Comparison of ENCODE assay signal across 12 cellular contexts in the genomic region with DNA sequence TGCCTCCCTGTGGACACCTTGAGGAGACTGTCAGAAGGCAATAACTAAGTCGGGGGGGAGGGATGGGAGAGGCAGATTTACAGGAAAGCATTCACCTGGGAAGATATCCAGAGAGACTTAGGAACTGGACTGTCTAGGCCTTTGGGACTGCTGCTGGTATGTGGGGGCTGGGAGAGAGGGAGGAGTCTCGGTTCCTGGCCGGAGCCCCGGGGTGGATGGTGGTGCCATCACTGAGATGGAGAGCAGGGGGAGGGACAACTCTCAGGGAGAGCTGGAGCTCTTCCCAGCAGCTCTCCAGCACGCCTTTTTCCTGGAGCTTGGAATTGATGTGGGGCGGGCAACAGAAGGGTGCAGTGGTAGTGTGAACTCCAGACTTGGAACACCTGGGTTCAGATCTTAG. TPM values are rescaled to one million over a fixed set of nuclear protein-coding genes. Genes with fewer than 3 reads are reported as not detected.
DNase-seq lines count a peak whose midpoint lies in the region; ATAC-seq, FAIRE-seq and TF ChIP-seq lines count a peak whose summit lies in the region.
"Had no signal": no experiment of that assay in that cellular context is flagged by ENCODE, and none has a peak within 500 bp of the region (broad histone marks: within the 10 kb centered on the region; RNA-seq: fewer than 3 reads in every experiment).

No MANE protein-coding gene starts in this region.

- FAIRE-seq in A549 (lab: Jason Lieb, UNC): no peak
- FAIRE-seq: endometrium, TTC549 had no signal

- CTCF ChIA-PET in A549 (lab: Yijun Ruan, JAX): interaction anchor here (1.6 kb wide), 1 partner anchor 9 kb away, joined by 3 read pairs; no protein-coding TSS in a partner anchor

- peak overlapping the region; percentile 52 to 71; a peak in 4 of 6 replicates for H3K27ac ChIP-seq in A549
- peak overlapping the region; percentile 30 to 82 (median 78) for H3K27ac ChIP-seq in gastroesophageal sphincter

- peaks cover 2% of the 10 kb centered on the region for H3K27me3 Mint-ChIP-seq in nephron progenitor cell (ENCODE audit: low read depth, poor library complexity)

- no peak overlapping the region for H3K27ac Mint-ChIP-seq in nephron progenitor cell
- H3K27ac Mint-ChIP-seq: activated T-helper 17 cell treated with anti-CD3 and anti-CD28 coated beads, Interleukin-2, amount 50 U/mL, for 72 hours had no signal

- no peak overlapping the region for H3K4me3 Mint-ChIP-seq in nephron progenitor cell
- H3K4me3 Mint-ChIP-seq: activated T-helper 17 cell treated with anti-CD3 and anti-CD28 coated beads, Interleukin-2, amount 50 U/mL, for 72 hours; naive B cell had no signal

- TF ChIP-seq RAD21 in A549 (conservative IDR thresholded peaks at IDR 0.05 in 1 of 2, IDR thresholded peaks at IDR 0.05 in 1 of 2): no peak

- no peaks in the 10 kb centered on the region for H3K9me3 Mint-ChIP-seq in nephron progenitor cell
- H3K9me3 Mint-ChIP-seq: activated T-helper 17 cell treated with anti-CD3 and anti-CD28 coated beads, Interleukin-2, amount 50 U/mL, for 72 hours had no signal

- H3K27me3 ChIP-seq in gastroesophageal sphincter: no peaks in the 10 kb centered on the region

- peak overlapping the region; percentile 44 for H3K4me2 ChIP-seq in A549

- peaks cover 63% of the 10 kb centered on the region for H3K4me1 Mint-ChIP-seq in nephron progenitor cell

- H3K4me3 ChIP-seq in A549 (no peak overlapping the region), gastroesophageal sphincter (no peak overlapping the region)

- TF ChIP-seq POLR2A in A549 (IDR thresholded peaks at IDR 0.05; ENCODE audit: low read length) (no peak), gastroesophageal sphincter (IDR thresholded peaks at IDR 0.05) (no peak)

- 46% methylated on average over 5 of the region's 6 CpGs for WGBS in A549 (ENCODE audit: missing lambda C conversion rate)
- WGBS in gastroesophageal sphincter (ENCODE audit: low coverage in 1 of 2), 2 donors: 14 to 41% methylated on average over 5 of the region's 6 CpGs

- peak in 1 of 2 experiments; percentile 20 for DNase-seq in A549 (ENCODE audit: low read depth in 1 of 2, low spot score in 1 of 2)
- DNase-seq in NCI-H510A (lab: John Stamatoyannopoulos, UW): peak; percentile 89
- DNase-seq in nucleus accumbens (lab: John Stamatoyannopoulos, UW): peak in 53 of 56 donors; percentile 26 to 92 (median 80)
- DNase-seq in nephron progenitor cell: no peak
- no peak for DNase-seq in HCEC 1CT
- DNase-seq: naive B cell had no signal

- H3K4me1 ChIP-seq in A549 (peaks cover 53% of the 10 kb centered on the region), gastroesophageal sphincter (peaks cover 3 to 90% (median 9%) of the 10 kb centered on the region in 3 donors)

- TF ChIP-seq CTCF in A549 (IDR thresholded peaks at IDR 0.05): no peak
- TF ChIP-seq CTCF in gastroesophageal sphincter (IDR thresholded peaks at IDR 0.05): peak in 1 of 4 experiments; percentile 13
- no peak for TF ChIP-seq CTCF in nephron progenitor cell (IDR thresholded peaks at IDR 0.05)

- H3K9me3 ChIP-seq in A549 (no peaks in the 10 kb centered on the region), gastroesophageal sphincter (no peaks in the 10 kb centered on the region)

- no peak for TF ChIP-seq EP300 in A549 (IDR thresholded peaks at IDR 0.05)
- no peak for TF ChIP-seq EP300 in gastroesophageal sphincter (IDR thresholded peaks at IDR 0.05)

- peak; percentile 43; a peak in 3 of 6 replicates for ATAC-seq in A549
- ATAC-seq in gastroesophageal sphincter: peak; percentile 87
- ATAC-seq in HG03520 (IDR thresholded peaks at IDR 0.05; ENCODE audit: unreplicated experiment): no peak
- no peak for ATAC-seq in GM18909 (IDR thresholded peaks at IDR 0.05; ENCODE audit: poor library complexity, unreplicated experiment)
- ATAC-seq: activated T-helper 17 cell treated with anti-CD3 and anti-CD28 coated beads, Interleukin-2, amount 50 U/mL, for 72 hours had no signal

- H3K36me3 ChIP-seq in gastroesophageal sphincter: peaks cover 0 to 21% of the 10 kb centered on the region in 2 donors

- H3K36me3 Mint-ChIP-seq in nephron progenitor cell (ENCODE audit: low read depth): peaks cover 34% of the 10 kb centered on the region
- H3K36me3 Mint-ChIP-seq: naive B cell had no signal

- POLR2A ChIA-PET in A549 (lab: Yijun Ruan, JAX): no interaction called here

TF ChIP-seq in A549, 52 proteins besides CTCF, POLR2A, EP300 and RAD21:
- TF ChIP-seq GATA3 (IDR thresholded peaks at IDR 0.05; ENCODE audit: borderline replicate concordance) (no peak), JUN (IDR thresholded peaks at IDR 0.05) (no peak), BHLHE40 (IDR thresholded peaks at IDR 0.05; ENCODE audit: low read depth, low read length) (no peak)
- TF ChIP-seq, protein P1, sequence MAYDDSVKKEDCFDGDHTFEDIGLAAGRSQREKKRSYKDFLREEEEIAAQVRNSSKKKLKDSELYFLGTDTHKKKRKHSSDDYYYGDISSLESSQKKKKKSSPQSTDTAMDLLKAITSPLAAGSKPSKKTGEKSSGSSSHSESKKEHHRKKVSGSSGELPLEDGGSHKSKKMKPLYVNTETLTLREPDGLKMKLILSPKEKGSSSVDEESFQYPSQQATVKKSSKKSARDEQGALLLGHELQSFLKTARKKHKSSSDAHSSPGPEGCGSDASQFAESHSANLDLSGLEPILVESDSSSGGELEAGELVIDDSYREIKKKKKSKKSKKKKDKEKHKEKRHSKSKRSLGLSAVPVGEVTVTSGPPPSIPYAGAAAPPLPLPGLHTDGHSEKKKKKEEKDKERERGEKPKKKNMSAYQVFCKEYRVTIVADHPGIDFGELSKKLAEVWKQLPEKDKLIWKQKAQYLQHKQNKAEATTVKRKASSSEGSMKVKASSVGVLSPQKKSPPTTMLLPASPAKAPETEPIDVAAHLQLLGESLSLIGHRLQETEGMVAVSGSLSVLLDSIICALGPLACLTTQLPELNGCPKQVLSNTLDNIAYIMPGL (CRISPR knock-in tag; IDR thresholded peaks at IDR 0.05; ENCODE audit: borderline replicate concordance): no peak

RNA-seq across cellular contexts. Expression of gene PTPRF, which starts 22.1 kb away (rescaled TPM):
- 96.5 and 111 TPM in 2 replicates for polyA plus RNA-seq in A549 (2011; rRNA removed)
- 84.0 and 107 TPM in 2 replicates for polyA plus RNA-seq in A549 (2012; cell fraction: cytosol; rRNA removed)
- polyA plus RNA-seq in A549 (2012; cell fraction: nucleus; rRNA removed): 211 and 261 TPM in 2 replicates
- 68.3 to 75.4 TPM (median 68.5 TPM) in 3 replicates for polyA plus RNA-seq in A549 (2017; fragmentation: RNase III; extraction: RNeasy Plus Mini Kit Qiagen cat#74134 plus additional on column Dnase treatment)
- 308 and 310 TPM in 2 replicates for polyA minus RNA-seq in A549 (2011; rRNA and poly(A)+ RNA removed)
- total RNA-seq in gastroesophageal sphincter: 10 to 100 TPM; 55.8 to 80.4 (median 60.8) TPM

Comparison
In these comparisons a context has a peak if more than half of its experiments do, and no peak if none do; other contexts are left out.
1. ATAC-seq: peak in A549 (2 of 2) and gastroesophageal sphincter (single experiment); none in HG03520 (single experiment) and GM18909 (single experiment).
2. DNase-seq: peak in NCI-H510A (single experiment) and nucleus accumbens (53 of 56); none in nephron progenitor cell (single experiment) and HCEC 1CT (single experiment).